8 cellular contexts compared by ENCODE assay signal in genomic region chr18:79395761-79396404, GRCh38. TPM values are rescaled to one million over a fixed set of nuclear protein-coding genes. Genes with fewer than 3 reads are reported as not detected.
A peak's percentile ranks its signal among the peaks of the same experiment; 100 is the strongest.
DNase-seq lines count a peak whose midpoint lies in the region; ATAC-seq and TF ChIP-seq lines count a peak whose summit lies in the region.

Gene NFATC1, plus strand, starts transcription at chr18:79395930. Its CDS starts 295 bp downstream, at chr18:79396225.

- peak; percentile 71 for TF ChIP-seq POLR2A in GM15510 (IDR thresholded peaks at IDR 0.05; ENCODE audit: borderline replicate concordance, extremely low read depth, insufficient read length)

- DNase-seq in NCI-H1436 (lab: John Stamatoyannopoulos, UW) (peak; percentile 65), ecto neural progenitor cell (ENCODE audit: low spot score) (peak; percentile 85), mesenteric fat pad (ENCODE audit: low spot score) (peak; percentile 95), globus pallidus (ENCODE audit: low spot score) (no peak)
- peak; percentile 85 to 90 for DNase-seq in activated CD4-positive, alpha-beta T cell treated with anti-CD3 and anti-CD28 coated beads, Interleukin-2, amount 50 U/mL, for 4 hours
- peak; percentile 40 to 63 for DNase-seq in stimulated activated CD8-positive, alpha-beta memory T cell treated with anti-CD3 and anti-CD28 coated beads, Interleukin-2, amount 100 ng/mL, for 1 hour (ENCODE audit: low read depth in 2 of 2)

- ATAC-seq in HG03280 (IDR thresholded peaks at IDR 0.05; ENCODE audit: unreplicated experiment), result no peak

RNA-seq across cellular contexts. Expression of gene NFATC1, which starts in this region (rescaled TPM):
- total RNA-seq in mesenteric fat pad, result 35.4 TPM
